Comparison of ENCODE assay signal across 15 cellular contexts in the genomic region with DNA sequence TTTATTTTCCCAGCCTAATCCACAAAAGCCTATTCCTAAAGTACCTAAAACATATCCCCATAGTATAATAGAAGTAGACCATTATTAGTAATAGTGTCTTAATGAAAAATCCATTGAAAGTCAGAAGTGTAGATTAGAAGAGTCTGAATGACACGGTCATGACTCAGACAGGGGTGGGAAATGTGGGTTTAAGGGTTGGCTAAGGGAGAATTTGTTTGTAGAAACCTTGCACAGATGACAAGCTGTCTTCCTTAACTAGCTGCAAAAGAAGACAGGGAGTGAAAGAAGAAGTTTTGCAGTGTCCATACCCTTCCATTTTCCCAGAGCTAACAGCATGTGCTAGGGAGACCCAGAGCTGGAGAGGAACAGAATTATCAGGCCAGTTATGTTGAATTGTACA.
A peak's percentile ranks its signal among the peaks of the same experiment; 100 is the strongest.
DNase-seq lines count a peak whose midpoint lies in the region; TF ChIP-seq lines count a peak whose summit lies in the region.
"Had no signal": no experiment of that assay in that cellular context is flagged by ENCODE, and none has a peak within 500 bp of the region (broad histone marks: within the 10 kb centered on the region; RNA-seq: fewer than 3 reads in every experiment).

No MANE protein-coding gene starts in this region.

- BruUV-seq in Calu3 (replicated peaks; lab: Mats Ljungman, UMichigan), result no TSS peak

- H3K4me1 Mint-ChIP-seq in Calu3 (ENCODE audit: low read depth, unreplicated experiment), result peaks cover 10% of the 10 kb centered on the region
- H3K4me1 Mint-ChIP-seq: T-cell had no signal

- no peak overlapping the region for H3K4me3 Mint-ChIP-seq in Calu3 (ENCODE audit: low read depth, unreplicated experiment)
- H3K4me3 Mint-ChIP-seq: activated CD4-positive, alpha-beta memory T cell treated with anti-CD3 and anti-CD28 coated beads for 36 hours; neural progenitor cell; T-cell had no signal

- DNase-seq in EL (peak; percentile 42), KBM-7 (peak; percentile 33), amniotic epithelial cell (ENCODE audit: low read depth) (peak; percentile 81), hepatic stellate cell (ENCODE audit: low spot score) (peak; percentile 19), NCI-H748 (lab: John Stamatoyannopoulos, UW; ENCODE audit: unreplicated experiment) (no peak), superior temporal gyrus (ENCODE audit: extremely low spot score) (no peak), anterior cingulate cortex (lab: John Stamatoyannopoulos, UW) (no peak), Calu3 (no peak)
- DNase-seq: activated CD4-positive, alpha-beta memory T cell treated with anti-CD3 and anti-CD28 coated beads for 36 hours; activated gamma-delta T cell treated with Interleukin-2 at 50 U/mL for 16 hours; central memory CD4-positive, alpha-beta T cell; NCI-H1436; NCI-H345; T-cell had no signal

- in situ Hi-C loops in KBM-7 (cut with MboI; ENCODE audit: low pct_unique_long_range_greater_than_20kb, low sequenced_read_pairs), result no loop called here

- H3K27ac Mint-ChIP-seq in Calu3 (ENCODE audit: unreplicated experiment), result no peak overlapping the region
- H3K27ac Mint-ChIP-seq: activated CD4-positive, alpha-beta memory T cell treated with anti-CD3 and anti-CD28 coated beads for 36 hours; neural progenitor cell; T-cell had no signal

- no peaks in the 10 kb centered on the region for H3K9me3 Mint-ChIP-seq in Calu3 (ENCODE audit: low read depth, unreplicated experiment)
- H3K9me3 Mint-ChIP-seq: activated CD4-positive, alpha-beta memory T cell treated with anti-CD3 and anti-CD28 coated beads for 36 hours; neural progenitor cell; T-cell had no signal

- CTCF ChIA-PET in Calu3 (lab: Charles Lee), result no interaction called here

- no peaks in the 10 kb centered on the region for H3K36me3 Mint-ChIP-seq in Calu3 (ENCODE audit: insufficient read depth, unreplicated experiment)
- H3K36me3 Mint-ChIP-seq: activated CD4-positive, alpha-beta memory T cell treated with anti-CD3 and anti-CD28 coated beads for 36 hours; neural progenitor cell; T-cell had no signal

- no peaks in the 10 kb centered on the region for H3K27me3 Mint-ChIP-seq in Calu3 (ENCODE audit: unreplicated experiment)
- H3K27me3 Mint-ChIP-seq: activated CD4-positive, alpha-beta memory T cell treated with anti-CD3 and anti-CD28 coated beads for 36 hours; T-cell had no signal

- no peak for TF ChIP-seq CTCF in Calu3 (IDR thresholded peaks at IDR 0.05; ENCODE audit: unreplicated experiment)

- intact Hi-C loops in Calu3 (cut with micrococcal nuclease; ENCODE audit: unreplicated experiment), result no loop called here

Comparison
In these comparisons a context has a peak if more than half of its experiments do, and no peak if none do; other contexts are left out.
1. DNase-seq: peak in EL (single experiment), KBM-7 (single experiment), amniotic epithelial cell (single experiment) and hepatic stellate cell (single experiment); none in NCI-H748 (single experiment), superior temporal gyrus (single experiment), anterior cingulate cortex (0 of 58) and Calu3 (single experiment).